ENCODE assay signal across 1 cellular context in genomic region chr6:132648356-132648755, GRCh38.
TF ChIP-seq lines count a peak whose summit lies in the region.

No MANE protein-coding gene starts in this region.

TF ChIP-seq in SK-N-SH treated with all-trans-retinoic acid at 6 μM for 48 hours, 23 proteins besides CTCF, POLR2A, EP300 and RAD21 (continued from another document):
- TF ChIP-seq CREB5 (CRISPR knock-in tag; IDR thresholded peaks at IDR 0.05; ENCODE audit: low read depth) = no peak
